ENCODE assay signal across 9 cellular contexts in the genomic region with DNA sequence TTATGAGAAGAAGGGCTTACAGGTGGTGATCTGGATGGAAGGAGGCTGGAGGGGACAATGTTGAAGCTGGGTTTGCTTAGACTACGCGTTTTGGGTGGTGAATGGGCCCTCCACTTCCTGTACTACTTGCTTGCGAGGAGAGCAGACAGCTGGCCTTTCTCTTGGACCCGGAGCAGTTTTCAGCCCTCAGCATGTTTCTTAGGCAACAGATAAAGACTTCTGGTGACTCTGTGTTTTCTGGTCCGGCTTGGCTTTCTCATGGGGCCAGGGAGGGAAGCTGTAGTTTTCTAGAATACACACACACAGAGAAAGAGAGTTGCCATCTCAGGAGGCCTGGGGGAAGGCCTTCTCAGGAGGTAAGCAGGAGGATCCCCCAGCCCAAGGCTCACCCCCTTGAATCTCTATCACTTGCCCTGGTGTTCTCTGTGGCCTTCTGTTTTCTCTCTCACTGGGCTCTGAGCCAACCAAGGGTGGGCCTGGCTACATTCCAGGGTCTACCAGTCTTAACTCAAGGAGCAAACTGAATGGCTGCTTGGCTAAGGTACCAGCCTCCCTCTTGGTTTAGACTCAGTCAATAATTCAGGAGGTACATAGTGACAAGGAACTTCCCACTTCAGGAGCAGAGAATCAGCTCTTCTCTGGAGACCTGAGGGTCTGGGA. TPM values are rescaled to one million over a fixed set of nuclear protein-coding genes. Genes with fewer than 3 reads are reported as not detected.
DNase-seq lines count a peak whose midpoint lies in the region; ATAC-seq and TF ChIP-seq lines count a peak whose summit lies in the region.
"Had no signal": no experiment of that assay in that cellular context is flagged by ENCODE, and none has a peak within 500 bp of the region (broad histone marks: within the 10 kb centered on the region; RNA-seq: fewer than 3 reads in every experiment).

No MANE protein-coding gene starts in this region.

- in situ Hi-C loops in gastrocnemius medialis (cut with MboI; ENCODE audit: low sequenced_read_pairs in 4 of 4) = loop anchor here in 2 of 4 donors (25.0 kb wide), 1 partner anchor 242 kb away; a partner anchor contains a TSS

- H3K27me3 ChIP-seq in smooth muscle cell (ENCODE audit: low read depth) (no peaks in the 10 kb centered on the region), gastrocnemius medialis (no peaks in the 10 kb centered on the region)

- H3K36me3 ChIP-seq in SK-N-MC (ENCODE audit: insufficient read depth, low read length) (peaks cover 5% of the 10 kb centered on the region; the same call in 1 of the 2 replicates), smooth muscle cell (ENCODE audit: low read depth) (no peaks in the 10 kb centered on the region), gastrocnemius medialis (peaks cover 0 to 15% of the 10 kb centered on the region in 2 donors)

- peaks cover 4% of the 10 kb centered on the region for H4K20me1 ChIP-seq in smooth muscle cell (ENCODE audit: low read depth)

- intact Hi-C loops in gastrocnemius medialis (cut with DNase I; ENCODE audit: low total_unique reads) = loop anchor here (10.0 kb wide), 1 partner anchor 239 kb away; no protein-coding TSS in a partner anchor

- H2AFZ ChIP-seq in smooth muscle cell (ENCODE audit: low read depth) = no peak overlapping the region

- WGBS in smooth muscle cell (ENCODE audit: low lambda C conversion rate) = 28% methylated on average over 5 of the region's 5 CpGs

- H3K27ac ChIP-seq in SK-N-MC (peak overlapping the region; percentile 54; the same call in 1 of the 2 replicates), smooth muscle cell (ENCODE audit: low read depth) (peak overlapping the region; percentile 81), gastrocnemius medialis (no peak overlapping the region)

- ATAC-seq in gastrocnemius medialis (no peak), GM18858 (IDR thresholded peaks at IDR 0.05; ENCODE audit: unreplicated experiment) (no peak)

- H3K4me3 ChIP-seq in SK-N-MC = peak overlapping the region; percentile 9; the same call in 1 of the 2 replicates
- peak overlapping the region; percentile 15 for H3K4me3 ChIP-seq in smooth muscle cell
- no peak overlapping the region for H3K4me3 ChIP-seq in gastrocnemius medialis

- H3K9me3 ChIP-seq in SK-N-MC (ENCODE audit: low read depth, low read length) = no peaks in the 10 kb centered on the region
- H3K9me3 ChIP-seq in smooth muscle cell (replicated peaks; ENCODE audit: low read depth) = no peaks in the 10 kb centered on the region
- no peaks in the 10 kb centered on the region for H3K9me3 ChIP-seq in gastrocnemius medialis

- DNase-seq in NCI-H2029 treated with DMSO at 0.1 percent for 48 hours (lab: John Stamatoyannopoulos, UW) (peak; percentile 70), NCI-H2029 (lab: John Stamatoyannopoulos, UW) (no peak), SK-N-MC (ENCODE audit: low read depth, low spot score) (no peak), foreskin melanocyte (peak; percentile 49), smooth muscle cell (lab: John Stamatoyannopoulos, UW; ENCODE audit: unreplicated experiment) (no peak), kidney tubule cell (ENCODE audit: low spot score) (no peak), gastrocnemius medialis (no peak)
- DNase-seq: NCI-H1694 had no signal

- no peak for TF ChIP-seq POLR2A in gastrocnemius medialis (IDR thresholded peaks at IDR 0.05)

- H3K4me1 ChIP-seq in smooth muscle cell (ENCODE audit: low read depth) (peaks cover 11% of the 10 kb centered on the region), gastrocnemius medialis (peaks cover 12 to 21% of the 10 kb centered on the region in 2 donors)

- H3K9ac ChIP-seq in SK-N-MC (ENCODE audit: insufficient read length) (peak overlapping the region; percentile 32), smooth muscle cell (ENCODE audit: low read depth) (peak overlapping the region; percentile 20)

- H3F3A ChIP-seq in smooth muscle cell (ENCODE audit: low read depth) = peaks cover 4% of the 10 kb centered on the region

- peak overlapping the region; percentile 94 for H3K4me2 ChIP-seq in smooth muscle cell

- H3K79me2 ChIP-seq in smooth muscle cell (ENCODE audit: low read depth) = peaks cover 33% of the 10 kb centered on the region

- no peak for TF ChIP-seq CTCF in smooth muscle cell (IDR thresholded peaks at IDR 0.05; ENCODE audit: borderline replicate concordance, insufficient read depth, poor library complexity, severe bottlenecking)
- TF ChIP-seq CTCF in gastrocnemius medialis (IDR thresholded peaks at IDR 0.05 in 4 of 5, conservative IDR thresholded peaks at IDR 0.05 in 1 of 5) = no peak

RNA-seq across cellular contexts. Expression of a gene that starts 2.4 kb away (rescaled TPM):
- total RNA-seq in smooth muscle cell (24.6 and 29.2 TPM in 2 replicates), gastrocnemius medialis (10 to 100 TPM in 3 of 4 donors, 1 to 10 TPM in 1; 9.0 to 12.3 (median 11.7) TPM)
- 104 and 113 TPM in 2 replicates for polyA plus RNA-seq in smooth muscle cell

RNA-seq across cellular contexts. Expression of a gene that starts 2.5 kb away (rescaled TPM):
- total RNA-seq in smooth muscle cell = 2.5 TPM in 1 of 2 replicates, not detected in the other
- polyA plus RNA-seq in smooth muscle cell = 0.56 and 0.91 TPM in 2 replicates
- under 1 TPM in 2 of 4 donors, not detected in 2; 0.13 to 0.41 TPM for total RNA-seq in gastrocnemius medialis

RNA-seq across cellular contexts. Expression of a gene that starts 21.1 kb away (rescaled TPM):
- 25.3 and 34.4 TPM in 2 replicates for total RNA-seq in smooth muscle cell
- 41.0 and 41.1 TPM in 2 replicates for polyA plus RNA-seq in smooth muscle cell
- total RNA-seq in gastrocnemius medialis = 10 to 100 TPM; 17.0 to 43.2 (median 29.4) TPM

RNA-seq across cellular contexts. Expression of a gene that starts 27.0 kb away (rescaled TPM):
- total RNA-seq in smooth muscle cell (0.27 and 0.45 TPM in 2 replicates), gastrocnemius medialis (10 to 100 TPM; 49.1 to 87.0 (median 60.6) TPM)
- 0.62 TPM in 1 of 2 replicates, not detected in the other for polyA plus RNA-seq in smooth muscle cell

RNA-seq across cellular contexts. Expression of a gene that starts 43.1 kb away (rescaled TPM):
- total RNA-seq in smooth muscle cell = 110 and 125 TPM in 2 replicates
- 121 and 150 TPM in 2 replicates for polyA plus RNA-seq in smooth muscle cell
- total RNA-seq in gastrocnemius medialis = 100 to 1,000 TPM in 1 of 4 donors, 10 to 100 TPM in 3; 62.4 to 117 (median 69.2) TPM

Comparison
In these comparisons a context has a peak if more than half of its experiments do, and no peak if none do; other contexts are left out.
1. DNase-seq: peak in NCI-H2029 treated with DMSO at 0.1 percent for 48 hours (single experiment) and foreskin melanocyte (single experiment); none in NCI-H2029 (single experiment), SK-N-MC (single experiment), smooth muscle cell (single experiment), kidney tubule cell (single experiment) and gastrocnemius medialis (0 of 2).
2. H3K27ac ChIP-seq: peak in SK-N-MC (single experiment) and smooth muscle cell (single experiment); none in gastrocnemius medialis (0 of 4).
3. H3K4me3 ChIP-seq: peak in SK-N-MC (single experiment) and smooth muscle cell (single experiment); none in gastrocnemius medialis (0 of 4).